ENCODE assay signal across 13 cellular contexts in the genomic region with DNA sequence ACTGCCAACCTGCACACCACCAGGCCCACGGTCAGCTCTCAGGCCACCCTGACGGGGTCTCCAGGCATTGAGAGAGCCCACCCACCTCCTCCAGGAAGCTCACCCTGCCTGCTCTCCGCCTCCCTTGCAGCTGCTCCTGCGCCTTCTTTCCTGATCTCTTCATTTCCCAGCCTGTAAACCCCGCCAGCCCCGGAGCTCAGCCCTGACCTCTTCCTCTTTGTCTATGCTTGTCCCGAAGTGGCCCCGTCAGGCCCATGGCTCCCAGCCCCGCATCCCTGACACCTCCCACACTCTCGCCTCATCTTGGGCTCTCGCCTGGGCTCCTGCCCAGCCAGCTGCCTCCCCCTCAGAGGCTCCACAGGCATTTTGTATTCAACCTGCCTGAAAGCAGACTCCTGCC.
DNase-seq lines count a peak whose midpoint lies in the region; ATAC-seq and TF ChIP-seq lines count a peak whose summit lies in the region.
"Had no signal": no experiment of that assay in that cellular context is flagged by ENCODE, and none has a peak within 500 bp of the region (broad histone marks: within the 10 kb centered on the region; RNA-seq: fewer than 3 reads in every experiment).

No MANE protein-coding gene starts in this region.

- H3K4me1 Mint-ChIP-seq in H9, result peaks cover 16 to 24% of the 10 kb centered on the region in 2 experiments

- H3K4me2 ChIP-seq in H9 (ENCODE audit: insufficient read depth, insufficient read length, low read length), result no peak overlapping the region

- no peak overlapping the region for H4K8ac ChIP-seq in H9 (replicated peaks; ENCODE audit: insufficient read length, low read depth, low read length)

- ATAC-seq in left cardiac atrium (peak; percentile 76 to 81), psoas muscle (peak in 1 of 4 donors; percentile 41), HG03460 (IDR thresholded peaks at IDR 0.05; ENCODE audit: unreplicated experiment) (no peak), GM19397 (IDR thresholded peaks at IDR 0.05; ENCODE audit: unreplicated experiment) (no peak)

- H3K36me3 ChIP-seq in WERI-Rb-1, result peaks cover 27% of the 10 kb centered on the region
- peaks cover 0 to 16% of the 10 kb centered on the region in 2 donors for H3K36me3 ChIP-seq in psoas muscle (ENCODE audit: insufficient read depth in 1 of 2, low read depth in 1 of 2)
- H3K36me3 ChIP-seq: brain microvascular endothelial cell had no signal

- no peak overlapping the region for H4K5ac ChIP-seq in H9 (ENCODE audit: insufficient read length, low read depth, low read length)

- H2AFZ ChIP-seq in H9 (ENCODE audit: low read length), result no peak overlapping the region

- no peak overlapping the region for H3K9ac ChIP-seq in H9 (ENCODE audit: extremely low read depth, insufficient read length, low read length)

- H2BK12ac ChIP-seq in H9 (ENCODE audit: insufficient read length, low read depth, low read length), result no peak overlapping the region

- no peak overlapping the region for H3T11ph ChIP-seq in H9 (ENCODE audit: low read length)

- H3K27me3 ChIP-seq in H9 (ENCODE audit: insufficient read depth, low read length), result no peaks in the 10 kb centered on the region
- no peaks in the 10 kb centered on the region for H3K27me3 ChIP-seq in WERI-Rb-1 (ENCODE audit: insufficient read depth, low read depth, severe bottlenecking)
- no peaks in the 10 kb centered on the region for H3K27me3 ChIP-seq in psoas muscle (ENCODE audit: insufficient read depth in 3 of 3, low read length in 2 of 3)
- H3K27me3 ChIP-seq: brain microvascular endothelial cell had no signal

- WGBS in H9 (ENCODE audit: extremely low coverage, insufficient read length, low lambda C conversion rate), result no CpG with 5 or more reads among the region's 11 CpGs
- WGBS in psoas muscle, 3 donors, result 47 to 62% (median 49%) methylated on average over 11 of the region's 11 CpGs

- peak overlapping the region in 2 of 3 experiments; percentile 16 to 71; a peak in 3 of 7 replicates for H3K27ac Mint-ChIP-seq in H9
- H3K27ac Mint-ChIP-seq: activated CD4-positive, alpha-beta T cell treated with anti-CD3 and anti-CD28 coated beads, Interleukin-2, amount 10 ng/mL, durations not matched to agents 24 days and 14 days had no signal

- H3K18ac ChIP-seq in H9 (ENCODE audit: insufficient read length, low read depth, low read length), result no peak overlapping the region

- H3K79me1 ChIP-seq in H9 (ENCODE audit: insufficient read depth, low read depth, low read length, poor library complexity, severe bottlenecking), result no peaks in the 10 kb centered on the region

- H3K4me1 ChIP-seq in H9 (ENCODE audit: insufficient read depth, low read length) (no peaks in the 10 kb centered on the region), psoas muscle (no peaks in the 10 kb centered on the region)

- H3K36me3 Mint-ChIP-seq in H9 (ENCODE audit: insufficient read depth in 1 of 3, low read depth in 3 of 3), result peaks cover 0 to 1% (median 0%) of the 10 kb centered on the region in 3 experiments; a peak in 1 of 7 replicates

- DNase-seq in H9 (no peak), WERI-Rb-1 (peak; percentile 57), left cardiac atrium (peak; percentile 63), psoas muscle (no peak), islet precursor cell (no peak)
- DNase-seq: activated CD4-positive, alpha-beta T cell treated with anti-CD3 and anti-CD28 coated beads, Interleukin-2, amount 10 ng/mL, durations not matched to agents 24 days and 14 days; brain microvascular endothelial cell; Calu3; KG1; stimulated activated CD4-positive, alpha-beta T cell treated with anti-CD3 and anti-CD28 coated beads, Interleukin-4, amount 100 ng/mL, for 4 hours; stimulated activated naive CD4-positive, alpha-beta T cell treated with Interleukin-2 at 50 U/mL for 16 hours had no signal

- H3K79me2 ChIP-seq in H9 (ENCODE audit: insufficient read depth, low read length), result no peaks in the 10 kb centered on the region

- no peaks in the 10 kb centered on the region for H3K9me3 Mint-ChIP-seq in H9
- H3K9me3 Mint-ChIP-seq: activated CD4-positive, alpha-beta T cell treated with anti-CD3 and anti-CD28 coated beads, Interleukin-2, amount 10 ng/mL, durations not matched to agents 24 days and 14 days had no signal

- H3K4me3 Mint-ChIP-seq in H9, result no peak overlapping the region
- H3K4me3 Mint-ChIP-seq: activated CD4-positive, alpha-beta T cell treated with anti-CD3 and anti-CD28 coated beads, Interleukin-2, amount 10 ng/mL, durations not matched to agents 24 days and 14 days had no signal

- H3K56ac ChIP-seq in H9 (ENCODE audit: insufficient read length, low read depth, low read length), result no peak overlapping the region

- intact Hi-C loops in left cardiac atrium (cut with DNase I), result loop anchor here in 1 of 2 donors (10.0 kb wide), 1 partner anchor 131 kb away; no protein-coding TSS in a partner anchor
- intact Hi-C loops in psoas muscle (cut with DNase I), result no loop called here

- H2AK5ac ChIP-seq in H9 (ENCODE audit: insufficient read length, low read length), result no peak overlapping the region

- no peak overlapping the region for H2BK120ac ChIP-seq in H9 (ENCODE audit: low read depth, low read length, poor library complexity, severe bottlenecking)

- no peaks in the 10 kb centered on the region for H3K23me2 ChIP-seq in H9 (ENCODE audit: insufficient read length, low read depth, low read length, poor library complexity, severe bottlenecking)

- H4K20me1 ChIP-seq in H9 (ENCODE audit: control insufficient read depth, insufficient read depth, insufficient read length), result no peaks in the 10 kb centered on the region

- H2BK15ac ChIP-seq in H9 (ENCODE audit: low read depth, low read length), result no peak overlapping the region

- no peak overlapping the region for H2BK20ac ChIP-seq in H9 (ENCODE audit: low read depth, low read length, poor library complexity, severe bottlenecking)

- H3K4ac ChIP-seq in H9 (ENCODE audit: low read depth, low read length), result no peak overlapping the region

- H3K14ac ChIP-seq in H9 (ENCODE audit: insufficient read depth, low read length), result no peak overlapping the region

- no peak overlapping the region for H4K91ac ChIP-seq in H9 (ENCODE audit: insufficient read length, low read depth, low read length)

- no peak overlapping the region for H3K23ac ChIP-seq in H9 (ENCODE audit: insufficient read length, low read depth, low read length)

- H2BK5ac ChIP-seq in H9 (ENCODE audit: insufficient read length, low read length), result no peak overlapping the region

- peaks cover 2% of the 10 kb centered on the region; the same call in 1 of the 2 replicates for H3K27me3 Mint-ChIP-seq in H9 (ENCODE audit: low read depth)
- H3K27me3 Mint-ChIP-seq: activated CD4-positive, alpha-beta T cell treated with anti-CD3 and anti-CD28 coated beads, Interleukin-2, amount 10 ng/mL, durations not matched to agents 24 days and 14 days had no signal

- TF ChIP-seq CTCF in H9 (conservative IDR thresholded peaks at IDR 0.05), result no peak
- no peak for TF ChIP-seq CTCF in WERI-Rb-1 (IDR thresholded peaks at IDR 0.05; ENCODE audit: low read depth, low read length)
- no peak for TF ChIP-seq CTCF in psoas muscle (IDR thresholded peaks at IDR 0.05)

- H3K4me3 ChIP-seq in WERI-Rb-1 (ENCODE audit: low read depth, low read length) (no peak overlapping the region), psoas muscle (no peak overlapping the region)

- H3K9me3 ChIP-seq in H9 (ENCODE audit: control insufficient read depth, low read depth, low read length), result no peaks in the 10 kb centered on the region
- no peaks in the 10 kb centered on the region for H3K9me3 ChIP-seq in WERI-Rb-1 (ENCODE audit: severe bottlenecking)
- no peaks in the 10 kb centered on the region for H3K9me3 ChIP-seq in psoas muscle

- H3K27ac ChIP-seq in H9 (ENCODE audit: insufficient read length, low read depth, low read length) (no peak overlapping the region), WERI-Rb-1 (peak overlapping the region; percentile 35), psoas muscle (peak overlapping the region; percentile 53)
- H3K27ac ChIP-seq: brain microvascular endothelial cell had no signal

Comparison
In these comparisons a context has a peak if more than half of its experiments do, and no peak if none do; other contexts are left out.
1. DNase-seq: peak in WERI-Rb-1 (single experiment) and left cardiac atrium (single experiment); none in H9 (single experiment), psoas muscle (0 of 2) and islet precursor cell (single experiment).
2. ATAC-seq: peak in left cardiac atrium (2 of 2); none in HG03460 (single experiment) and GM19397 (single experiment).